ENCODE assay signal across 19 cellular contexts in the genomic region with DNA sequence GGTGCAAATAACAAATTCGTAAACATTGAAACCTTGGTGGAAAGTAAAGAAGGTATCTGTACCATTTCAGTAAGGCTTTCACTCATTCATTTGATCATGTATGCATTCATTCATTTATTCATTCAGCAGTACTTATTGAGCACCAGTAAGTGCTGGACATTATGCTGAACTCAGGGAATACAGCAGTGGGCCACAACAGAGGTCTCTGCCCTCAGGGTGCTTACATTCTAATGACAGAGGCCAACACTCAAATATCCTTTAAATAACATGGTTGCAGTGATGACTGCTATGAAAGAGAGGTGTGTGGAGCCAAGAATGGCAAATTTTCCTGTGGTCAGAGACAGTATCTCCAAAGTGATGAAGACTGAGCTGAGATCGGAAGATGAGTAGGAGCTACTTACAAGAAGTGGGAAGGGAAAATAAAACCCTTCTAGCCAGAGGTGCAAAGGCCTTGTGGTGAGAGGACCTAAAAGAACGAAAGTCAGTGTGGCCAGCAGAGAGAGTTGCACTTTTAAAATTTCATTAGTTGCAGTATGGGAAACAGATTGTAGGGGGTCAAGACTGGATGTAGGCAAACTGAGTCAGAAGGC. TPM values are rescaled to one million over a fixed set of nuclear protein-coding genes. Genes with fewer than 3 reads are reported as not detected.
DNase-seq lines count a peak whose midpoint lies in the region; ATAC-seq, FAIRE-seq and TF ChIP-seq lines count a peak whose summit lies in the region.
"Had no signal": no experiment of that assay in that cellular context is flagged by ENCODE, and none has a peak within 500 bp of the region (broad histone marks: within the 10 kb centered on the region; RNA-seq: fewer than 3 reads in every experiment).

No MANE protein-coding gene starts in this region.

- ATAC-seq in GM18867 (IDR thresholded peaks at IDR 0.05; ENCODE audit: unreplicated experiment) = peak; percentile 35
- ATAC-seq in HG03439 (IDR thresholded peaks at IDR 0.05; ENCODE audit: unreplicated experiment) = peak; percentile 17
- ATAC-seq in GM21529 (IDR thresholded peaks at IDR 0.05; ENCODE audit: unreplicated experiment) = no peak
- ATAC-seq: foreskin keratinocyte, pancreas, sciatic nerve, WTC11 had no signal

- H3K4me3 ChIP-seq in esophagus (ENCODE audit: low read depth in 1 of 2, low read length in 2 of 2) = no peak overlapping the region
- H3K4me3 ChIP-seq: HAP-1, pancreas had no signal

- peaks cover 0 to 2% of the 10 kb centered on the region in 2 donors for H3K4me1 ChIP-seq in esophagus (ENCODE audit: control insufficient read depth in 2 of 2, insufficient read depth in 2 of 2, low read length in 1 of 2)
- H3K4me1 ChIP-seq: foreskin keratinocyte, pancreas had no signal

- FAIRE-seq in GM12892 (lab: Jason Lieb, UNC) = peak; percentile 9
- FAIRE-seq: kidney, pancreas had no signal

- H3K27ac ChIP-seq in esophagus (ENCODE audit: low read depth in 2 of 2, low read length in 1 of 2) = peak overlapping the region; percentile 4 to 40
- H3K27ac ChIP-seq: foreskin keratinocyte, pancreas had no signal

- H3K36me3 ChIP-seq in esophagus (ENCODE audit: control insufficient read depth in 2 of 2, insufficient read depth in 2 of 2, low read length in 1 of 2) = no peaks in the 10 kb centered on the region
- H3K36me3 ChIP-seq: HAP-1, pancreas had no signal

- WGBS in esophagus, 2 donors = 85 to 88% methylated on average over 3 of the region's 3 CpGs

- H3K9me3 ChIP-seq in esophagus (ENCODE audit: control insufficient read depth in 2 of 2, insufficient read depth in 1 of 2, low read depth in 1 of 2, low read length in 1 of 2) = no peaks in the 10 kb centered on the region
- H3K9me3 ChIP-seq: HAP-1, pancreas had no signal

- no peaks in the 10 kb centered on the region for H3K27me3 ChIP-seq in esophagus (ENCODE audit: control insufficient read depth in 1 of 2, insufficient read depth in 2 of 2, low read length in 2 of 2)
- H3K27me3 ChIP-seq: foreskin keratinocyte, pancreas had no signal

- no peak for TF ChIP-seq POLR2A in GM12892 (IDR thresholded peaks at IDR 0.05; ENCODE audit: low read depth, low read length)

- DNase-seq in GM12892 (ENCODE audit: insufficient read length) = no peak
- no peak for DNase-seq in NCI-H82 treated with DMSO at 0.1 percent for 48 hours (lab: John Stamatoyannopoulos, UW; ENCODE audit: unreplicated experiment)
- no peak for DNase-seq in NCI-H2227 (lab: John Stamatoyannopoulos, UW; ENCODE audit: unreplicated experiment)
- DNase-seq: COR-L47, foreskin keratinocyte, hypothalamus, kidney, naive B cell, NCI-H187, NCI-H510A, pancreas, Right ventricle myocardium superior had no signal

RNA-seq across cellular contexts. Expression of gene SLAMF7, which starts 17.7 kb away (rescaled TPM):
- polyA plus RNA-seq in GM12892 (2012; ENCODE audit: missing spikeins) = 149 TPM
- polyA plus RNA-seq in esophagus = 1 to 10 TPM; 2.9 to 4.0 TPM

RNA-seq across cellular contexts. Expression of gene LY9, which starts 39.3 kb away (rescaled TPM):
- 7.6 TPM for polyA plus RNA-seq in GM12892 (2012; ENCODE audit: missing spikeins)
- polyA plus RNA-seq in esophagus = under 1 TPM; 0.54 to 0.73 TPM
- polyA plus RNA-seq: foreskin keratinocyte had no signal

RNA-seq across cellular contexts. Expression of gene CD48, which starts 45.1 kb away (rescaled TPM):
- polyA plus RNA-seq in GM12892 (2012; ENCODE audit: missing spikeins) = 745 TPM
- 1 to 10 TPM; 3.3 to 4.6 TPM for polyA plus RNA-seq in esophagus
- polyA plus RNA-seq: foreskin keratinocyte had no signal
